Comparison of ENCODE assay signal across 9 cellular contexts in the genomic region with DNA sequence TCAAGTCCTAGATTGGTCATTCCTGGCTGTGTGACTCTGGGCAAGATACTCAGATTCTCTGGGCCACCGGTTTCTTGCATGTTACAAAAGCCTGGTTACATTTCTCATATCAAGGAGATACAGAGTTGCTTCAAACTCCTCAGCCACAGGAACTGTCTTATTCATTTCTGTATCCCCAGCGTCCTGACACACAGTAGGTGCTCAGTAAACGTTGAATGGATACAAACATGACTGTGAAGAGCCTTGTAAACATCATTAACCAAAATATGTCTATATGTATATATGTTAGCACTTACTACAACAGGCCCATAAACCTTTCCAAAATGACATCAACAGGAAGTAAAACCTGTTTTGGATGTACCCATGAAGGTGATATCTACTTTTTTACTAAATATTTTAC. TPM values are rescaled to one million over a fixed set of nuclear protein-coding genes. Genes with fewer than 3 reads are reported as not detected.
DNase-seq lines count a peak whose midpoint lies in the region; ATAC-seq and TF ChIP-seq lines count a peak whose summit lies in the region.
"Had no signal": no experiment of that assay in that cellular context is flagged by ENCODE, and none has a peak within 500 bp of the region (broad histone marks: within the 10 kb centered on the region; RNA-seq: fewer than 3 reads in every experiment).

No MANE protein-coding gene starts in this region.

- 64% methylated on average over 3 of the region's 3 CpGs for WGBS in SK-N-SH (ENCODE audit: low lambda C conversion rate)
- WGBS in body of pancreas, 2 donors, result 36 to 64% methylated on average over 3 of the region's 3 CpGs

- ATAC-seq in SK-N-SH treated with all-trans-retinoic acid at 6 μM for 48 hours, result no peak
- ATAC-seq in activated B cell treated with CpG ODN at 0.5 μM for 24 hours (ENCODE audit: low read depth), result no peak
- no peak for ATAC-seq in body of pancreas

- TF ChIP-seq EP300 in SK-N-SH (IDR thresholded peaks at IDR 0.05; ENCODE audit: borderline replicate concordance in 1 of 2, low read depth in 1 of 2, low read length in 1 of 2), result no peak

- H3K9me3 Mint-ChIP-seq in activated B cell treated with CpG ODN at 0.5 μM for 24 hours, result no peaks in the 10 kb centered on the region

- H3K9me2 ChIP-seq in SK-N-SH, result no peaks in the 10 kb centered on the region

- peak overlapping the region; percentile 1 for H3K27ac Mint-ChIP-seq in activated B cell treated with CpG ODN at 0.5 μM for 24 hours

- no peak for TF ChIP-seq RAD21 in SK-N-SH (IDR thresholded peaks at IDR 0.05; ENCODE audit: low read length)

- no peak for DNase-seq in SK-N-SH
- DNase-seq in activated B cell treated with CpG ODN at 0.5 μM for 24 hours, result no peak
- no peak for DNase-seq in fibroblast of lung (ENCODE audit: low read depth in 2 of 2)
- DNase-seq in NCI-H2081 treated with DMSO at 0.1 percent for 48 hours (lab: John Stamatoyannopoulos, UW), result no peak
- DNase-seq in hippocampal formation (lab: John Stamatoyannopoulos, UW), result no peak
- no peak for DNase-seq in body of pancreas

- H3K79me2 ChIP-seq in SK-N-SH (ENCODE audit: insufficient read depth) (peaks cover 21% of the 10 kb centered on the region; the same call in 1 of the 2 replicates), fibroblast of lung (ENCODE audit: control insufficient read depth, insufficient read depth, low read length) (peaks cover 46% of the 10 kb centered on the region)

- peaks cover 7% of the 10 kb centered on the region for H3K36me3 Mint-ChIP-seq in activated B cell treated with CpG ODN at 0.5 μM for 24 hours (ENCODE audit: low read depth)

- H3K4me1 Mint-ChIP-seq in activated B cell treated with CpG ODN at 0.5 μM for 24 hours, result peaks cover 26% of the 10 kb centered on the region

- H4K20me1 ChIP-seq in SK-N-SH (ENCODE audit: insufficient read depth), result no peaks in the 10 kb centered on the region
- H4K20me1 ChIP-seq in fibroblast of lung (ENCODE audit: control insufficient read depth, extremely low read depth, insufficient read depth, low read length), result no peaks in the 10 kb centered on the region

- peaks cover 0 to 12% of the 10 kb centered on the region in 2 experiments; a peak in 2 of 4 replicates for H3K4me1 ChIP-seq in SK-N-SH (ENCODE audit: control insufficient read depth in 1 of 2, insufficient read depth in 2 of 2, low read depth in 1 of 2, low read length in 1 of 2)
- H3K4me1 ChIP-seq in fibroblast of lung (ENCODE audit: control insufficient read depth, extremely low read depth, insufficient read depth, low read length), result peaks cover 17% of the 10 kb centered on the region
- H3K4me1 ChIP-seq in body of pancreas, result peaks cover 38% of the 10 kb centered on the region
- H3K4me1 ChIP-seq: prostate gland had no signal

- H3K4me3 Mint-ChIP-seq in activated B cell treated with CpG ODN at 0.5 μM for 24 hours, result peak overlapping the region; percentile 53

- H3K9ac ChIP-seq in SK-N-SH (no peak overlapping the region), fibroblast of lung (ENCODE audit: insufficient read depth, low read length) (no peak overlapping the region)

- H3K27ac ChIP-seq in SK-N-SH (ENCODE audit: low read depth in 2 of 2, low read length in 1 of 2) (no peak overlapping the region), fibroblast of lung (ENCODE audit: insufficient read depth, low read length) (no peak overlapping the region), skin epidermis (peak overlapping the region in 18 of 21 experiments; percentile 86 to 99 (median 95)), body of pancreas (peak overlapping the region in 1 of 4 donors; percentile 86)
- H3K27ac ChIP-seq: prostate gland had no signal

- POLR2A ChIA-PET in SK-N-SH (lab: Yijun Ruan, JAX) (no interaction called here), activated B cell treated with CpG ODN at 0.5 μM for 24 hours (lab: Charles Lee) (interaction anchor here (0.6 kb wide), 1 partner anchor 795 kb away, joined by 3 read pairs; no protein-coding TSS in a partner anchor)

- intact Hi-C loops in activated B cell treated with CpG ODN at 0.5 μM for 24 hours (cut with micrococcal nuclease) (no loop called here), body of pancreas (cut with DNase I) (no loop called here)

- CTCF ChIA-PET in SK-N-SH (lab: Yijun Ruan, JAX) (interaction anchor here (1.2 to 3.1 kb wide), 4 partner anchors 8 to 156 kb away, joined by 6 to 28 read pairs (median 18); a partner anchor contains a TSS), activated B cell treated with CpG ODN at 0.5 μM for 24 hours (lab: Charles Lee) (no interaction called here)

- H3K9me3 ChIP-seq in SK-N-SH (no peaks in the 10 kb centered on the region), fibroblast of lung (ENCODE audit: control insufficient read depth, insufficient read depth, low read depth, low read length) (no peaks in the 10 kb centered on the region), body of pancreas (no peaks in the 10 kb centered on the region)
- H3K9me3 ChIP-seq: prostate gland had no signal

- H3K4me2 ChIP-seq in SK-N-SH (peak overlapping the region; percentile 93; the same call in 1 of the 2 replicates), fibroblast of lung (ENCODE audit: extremely low read depth, insufficient read depth, low read length) (peak overlapping the region; percentile 84)

- H3K27me3 ChIP-seq in SK-N-SH (ENCODE audit: insufficient read depth) (no peaks in the 10 kb centered on the region), fibroblast of lung (ENCODE audit: control insufficient read depth, insufficient read depth, low read length) (no peaks in the 10 kb centered on the region), body of pancreas (no peaks in the 10 kb centered on the region)

- no peak overlapping the region for H2AFZ ChIP-seq in SK-N-SH (ENCODE audit: low read depth)
- H2AFZ ChIP-seq in fibroblast of lung (ENCODE audit: low read length), result no peak overlapping the region

- TF ChIP-seq CTCF in SK-N-SH (IDR thresholded peaks at IDR 0.05), result no peak
- TF ChIP-seq CTCF in activated B cell treated with CpG ODN at 0.5 μM for 24 hours (IDR thresholded peaks at IDR 0.05), result no peak
- no peak for TF ChIP-seq CTCF in fibroblast of lung (conservative IDR thresholded peaks at IDR 0.05 in 1 of 2, IDR thresholded peaks at IDR 0.05 in 1 of 2; ENCODE audit: low read depth in 1 of 2, low read length in 2 of 2)
- no peak for TF ChIP-seq CTCF in body of pancreas (IDR thresholded peaks at IDR 0.05)

- no peak overlapping the region for H3K4me3 ChIP-seq in SK-N-SH (ENCODE audit: low read depth in 2 of 2, low read length in 1 of 2)
- peak overlapping the region in 3 of 4 experiments; percentile 18 to 87 (median 64) for H3K4me3 ChIP-seq in fibroblast of lung (replicated peaks in 1 of 4; ENCODE audit: control extremely low read depth in 1 of 4, insufficient read depth in 1 of 4, low read depth in 3 of 4, low read length in 4 of 4)
- H3K4me3 ChIP-seq in skin epidermis, result peak overlapping the region; percentile 93 to 98 (median 95)
- H3K4me3 ChIP-seq in body of pancreas, result no peak overlapping the region

- H3K36me3 ChIP-seq in SK-N-SH (replicated peaks in 1 of 2; ENCODE audit: control insufficient read depth in 1 of 2, insufficient read depth in 2 of 2, low read length in 1 of 2) (peaks cover 0 to 3% of the 10 kb centered on the region in 2 experiments), fibroblast of lung (ENCODE audit: control insufficient read depth, insufficient read depth, low read length) (peaks cover 3% of the 10 kb centered on the region), body of pancreas (replicated peaks in 1 of 2; ENCODE audit: insufficient read depth in 1 of 2, low read depth in 2 of 2) (peaks cover 0 to under 1% of the 10 kb centered on the region in 2 donors)
- H3K36me3 ChIP-seq: prostate gland had no signal

- TF ChIP-seq POLR2A in body of pancreas (IDR thresholded peaks at IDR 0.05), result no peak

- no peaks in the 10 kb centered on the region for H3K27me3 Mint-ChIP-seq in activated B cell treated with CpG ODN at 0.5 μM for 24 hours

- H3F3A ChIP-seq in SK-N-SH (replicated peaks; ENCODE audit: insufficient read depth), result no peaks in the 10 kb centered on the region

RNA-seq across cellular contexts. Expression of a gene that starts 1.6 kb away (rescaled TPM):
- polyA plus RNA-seq in SK-N-SH (2012; rRNA removed), result 85.9 and 91.2 TPM in 2 replicates
- 67.0 and 82.5 TPM in 2 replicates for polyA plus RNA-seq in SK-N-SH (2012; cell fraction: cytosol; rRNA removed)
- 37.1 and 45.6 TPM in 2 replicates for polyA plus RNA-seq in SK-N-SH (2012; cell fraction: nucleus; rRNA removed)
- total RNA-seq in activated B cell treated with CpG ODN at 0.5 μM for 24 hours, result 29.5 and 48.9 TPM in 2 replicates
- total RNA-seq in fibroblast of lung, result 74.2 and 94.3 TPM in 2 replicates
- polyA plus RNA-seq in fibroblast of lung, result 90.8 and 116 TPM in 2 replicates
- 98.9 and 144 TPM in 2 replicates for polyA plus RNA-seq in fibroblast of lung (2012)
- 14.7 and 20.6 TPM in 2 replicates for polyA minus RNA-seq in fibroblast of lung (ENCODE audit: low replicate concordance)
- total RNA-seq in body of pancreas, result 10 to 100 TPM; 39.6 to 57.3 TPM

RNA-seq across cellular contexts. Expression of a gene that starts 26.2 kb away (rescaled TPM):
- polyA plus RNA-seq in SK-N-SH (2012; rRNA removed), result 211 and 213 TPM in 2 replicates
- 139 and 190 TPM in 2 replicates for polyA plus RNA-seq in SK-N-SH (2012; cell fraction: cytosol; rRNA removed)
- 57.7 and 81.8 TPM in 2 replicates for polyA plus RNA-seq in SK-N-SH (2012; cell fraction: nucleus; rRNA removed)
- total RNA-seq in activated B cell treated with CpG ODN at 0.5 μM for 24 hours, result 113 and 116 TPM in 2 replicates
- 41.6 and 54.7 TPM in 2 replicates for total RNA-seq in fibroblast of lung
- 77.6 and 94.9 TPM in 2 replicates for polyA plus RNA-seq in fibroblast of lung
- 143 and 164 TPM in 2 replicates for polyA plus RNA-seq in fibroblast of lung (2012)
- 52.9 and 67.0 TPM in 2 replicates for polyA minus RNA-seq in fibroblast of lung (ENCODE audit: low replicate concordance)
- total RNA-seq in body of pancreas, result 10 to 100 TPM; 20.1 to 44.1 TPM

RNA-seq across cellular contexts. Expression of a gene that starts 26.3 kb away (rescaled TPM):
- polyA plus RNA-seq in SK-N-SH (2012; rRNA removed) (158 and 161 TPM in 2 replicates), fibroblast of lung (26.3 and 49.7 TPM in 2 replicates)
- polyA plus RNA-seq in SK-N-SH (2012; cell fraction: cytosol; rRNA removed), result 134 and 136 TPM in 2 replicates
- 233 and 292 TPM in 2 replicates for polyA plus RNA-seq in SK-N-SH (2012; cell fraction: nucleus; rRNA removed)
- total RNA-seq in activated B cell treated with CpG ODN at 0.5 μM for 24 hours (50.9 and 65.1 TPM in 2 replicates), fibroblast of lung (10.3 and 11.1 TPM in 2 replicates), body of pancreas (10 to 100 TPM; 19.2 to 32.0 TPM)
- 26.3 and 49.8 TPM in 2 replicates for polyA plus RNA-seq in fibroblast of lung (2012)
- 9.9 and 22.1 TPM in 2 replicates for polyA minus RNA-seq in fibroblast of lung (ENCODE audit: low replicate concordance)

RNA-seq across cellular contexts. Expression of a gene that starts 33.5 kb away (rescaled TPM):
- 25.5 and 35.1 TPM in 2 replicates for polyA plus RNA-seq in SK-N-SH (2012; rRNA removed)
- polyA plus RNA-seq in SK-N-SH (2012; cell fraction: cytosol; rRNA removed), result 29.5 and 30.4 TPM in 2 replicates
- 16.0 and 34.3 TPM in 2 replicates for polyA plus RNA-seq in SK-N-SH (2012; cell fraction: nucleus; rRNA removed)
- total RNA-seq in activated B cell treated with CpG ODN at 0.5 μM for 24 hours, result 35.6 and 39.0 TPM in 2 replicates
- 35.4 and 38.5 TPM in 2 replicates for total RNA-seq in fibroblast of lung
- polyA plus RNA-seq in fibroblast of lung, result 54.7 and 55.5 TPM in 2 replicates
- polyA plus RNA-seq in fibroblast of lung (2012), result 34.2 and 35.5 TPM in 2 replicates
- 29.8 and 30.6 TPM in 2 replicates for polyA minus RNA-seq in fibroblast of lung (ENCODE audit: low replicate concordance)
- total RNA-seq in body of pancreas, result 10 to 100 TPM; 15.8 to 44.2 TPM

RNA-seq across cellular contexts. Expression of a gene that starts 49.4 kb away (rescaled TPM):
- polyA plus RNA-seq in SK-N-SH (2012; rRNA removed), result 4.6 and 7.8 TPM in 2 replicates
- polyA plus RNA-seq in SK-N-SH (2012; cell fraction: cytosol; rRNA removed), result 3.6 and 5.7 TPM in 2 replicates
- polyA plus RNA-seq in SK-N-SH (2012; cell fraction: nucleus; rRNA removed), result 27.9 and 49.3 TPM in 2 replicates
- total RNA-seq in activated B cell treated with CpG ODN at 0.5 μM for 24 hours, result 10.9 and 14.3 TPM in 2 replicates
- total RNA-seq in fibroblast of lung, result 9.8 and 11.1 TPM in 2 replicates
- 3.0 and 3.4 TPM in 2 replicates for polyA plus RNA-seq in fibroblast of lung
- 2.7 and 3.8 TPM in 2 replicates for polyA plus RNA-seq in fibroblast of lung (2012)
- polyA minus RNA-seq in fibroblast of lung (ENCODE audit: low replicate concordance), result 4.2 and 5.2 TPM in 2 replicates
- total RNA-seq in body of pancreas, result 1 to 10 TPM; 2.9 to 3.3 TPM

Comparison
In these comparisons a context has a peak if more than half of its experiments do, and no peak if none do; other contexts are left out.
1. H3K27ac ChIP-seq: peak in skin epidermis (18 of 21); none in SK-N-SH (0 of 2) and fibroblast of lung (single experiment).
2. H3K4me3 ChIP-seq: peak in fibroblast of lung (3 of 4) and skin epidermis (7 of 7); none in SK-N-SH (0 of 2) and body of pancreas (0 of 2).